In the genomic region with DNA sequence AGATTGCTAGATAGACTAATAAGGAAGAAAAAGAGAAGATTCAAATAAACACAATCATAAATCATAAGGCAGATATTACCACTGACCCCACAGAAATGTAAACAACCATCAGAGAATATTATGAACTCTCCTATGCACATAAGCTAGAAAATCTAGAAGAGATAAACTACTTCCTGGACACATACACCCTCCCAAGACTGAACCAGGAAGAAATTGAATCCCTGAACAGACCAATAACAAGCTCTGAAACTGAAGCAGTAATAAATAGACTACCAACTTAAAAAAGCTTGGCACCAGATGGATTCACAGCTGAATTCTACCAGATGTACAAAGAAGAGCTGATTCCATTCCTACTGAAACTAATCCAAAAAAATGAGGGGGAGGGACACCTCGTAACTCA, we compare ENCODE assay signal across 24 cellular contexts.
"Had no signal": no experiment of that assay in that cellular context is flagged by ENCODE, and none has a peak within 500 bp of the region (broad histone marks: within the 10 kb centered on the region; RNA-seq: fewer than 3 reads in every experiment).

No MANE protein-coding gene starts in this region.

- H3K36me3 Mint-ChIP-seq: mesothelial cell of epicardium had no signal

- H3K27me3 ChIP-seq: colonic mucosa, gastrocnemius medialis, left lung had no signal

- H3K27ac Mint-ChIP-seq: dendritic cell treated with granulocyte-macrophage colony-stimulating factor and Interleukin-4, amounts not matched to agents 40 ng/mL and 50 ng/mL, for 4 days; effector memory CD8-positive, alpha-beta T cell; endodermal cell; mesothelial cell of epicardium; naive B cell had no signal

- H3K9me3 ChIP-seq: colonic mucosa, esophagus squamous epithelium, gastrocnemius medialis, lower lobe of right lung, mucosa of descending colon had no signal

- H3K36me3 ChIP-seq: colonic mucosa, esophagus squamous epithelium, gastrocnemius medialis, heart right ventricle, left lung, lower lobe of right lung had no signal

- H3K4me1 ChIP-seq: colonic mucosa, esophagus squamous epithelium, gastrocnemius medialis, heart right ventricle, left lung, lower lobe of right lung had no signal

- FAIRE-seq: islet of Langerhans, keratinocyte had no signal

- DNase-seq: colonic mucosa; cortex of kidney; effector CD8-positive, alpha-beta T cell; effector memory CD8-positive, alpha-beta T cell; endodermal cell; esophagus squamous epithelium; foreskin fibroblast; foreskin melanocyte; gastrocnemius medialis; glutamatergic neuron; head of caudate nucleus; heart right ventricle; hippocampal formation; left cardiac atrium; left lung; left ventricle myocardium superior; lower lobe of right lung; mesenchymal stem cell; mucosa of descending colon; naive B cell had no signal

- H3K4me1 Mint-ChIP-seq: endodermal cell, mesothelial cell of epicardium, naive B cell had no signal

- H3K4me3 ChIP-seq: colonic mucosa, esophagus squamous epithelium, gastrocnemius medialis, heart right ventricle, left lung, lower lobe of right lung, mucosa of descending colon had no signal

- H3K4me3 Mint-ChIP-seq: dendritic cell treated with granulocyte-macrophage colony-stimulating factor and Interleukin-4, amounts not matched to agents 40 ng/mL and 50 ng/mL, for 4 days; effector memory CD8-positive, alpha-beta T cell; endodermal cell; mesothelial cell of epicardium; naive B cell had no signal

- H3K27ac ChIP-seq: colonic mucosa, esophagus squamous epithelium, gastrocnemius medialis, heart right ventricle, left lung, lower lobe of right lung had no signal

- H3K9me3 Mint-ChIP-seq: effector memory CD8-positive, alpha-beta T cell; endodermal cell had no signal

- ATAC-seq: effector memory CD8-positive, alpha-beta T cell; gastrocnemius medialis; heart right ventricle; left cardiac atrium; left lung; left ventricle myocardium superior; lower lobe of right lung; mucosa of descending colon had no signal
